ENCODE assay signal across 8 cellular contexts in the genomic region with DNA sequence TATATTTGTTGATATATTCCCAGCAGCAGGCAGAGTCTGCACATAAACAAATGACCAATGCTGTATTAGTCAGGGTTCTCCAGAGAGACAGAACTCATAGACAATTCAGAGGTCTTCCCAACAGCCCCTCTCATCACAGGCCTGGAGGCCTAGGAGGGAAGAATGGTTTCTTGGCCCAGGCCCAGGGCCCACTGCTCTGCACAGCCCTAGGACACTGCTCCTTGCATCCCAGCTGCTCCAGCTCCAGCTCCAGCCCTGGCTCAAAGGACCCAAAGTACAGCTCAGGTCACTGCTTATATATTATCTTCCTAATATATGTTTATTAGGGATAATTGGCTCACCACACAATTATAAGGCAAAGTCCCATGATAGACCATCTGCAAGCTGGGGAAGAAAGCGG.
"Had no signal": no experiment of that assay in that cellular context is flagged by ENCODE, and none has a peak within 500 bp of the region (broad histone marks: within the 10 kb centered on the region; RNA-seq: fewer than 3 reads in every experiment).

No MANE protein-coding gene starts in this region.

- H3K27ac ChIP-seq: HL-60 had no signal

- H2AFZ ChIP-seq: GM23338 had no signal

- H3K4me3 ChIP-seq: GM23338, K562 had no signal

- H3K4me2 ChIP-seq: GM23338 had no signal

- ATAC-seq: GM23338, HepG2, K562 had no signal

- DNase-seq: H9, HCEC 1CT, HFFc6, KG1 had no signal
